Comparison of ENCODE assay signal across 8 cellular contexts in genomic region chr6:70413829-70414494, GRCh38. TPM values are rescaled to one million over a fixed set of nuclear protein-coding genes. Genes with fewer than 3 reads are reported as not detected.
DNase-seq lines count a peak whose midpoint lies in the region; ATAC-seq and TF ChIP-seq lines count a peak whose summit lies in the region.

No MANE protein-coding gene starts in this region.

- peaks cover 0 to 10% (median 0%) of the 10 kb centered on the region in 11 experiments; a peak in 7 of 22 replicates for H3K9me3 ChIP-seq in BLaER1 treated with 17β-estradiol and CSF1 and Interleukin-3, amounts not matched to agents 10 nM and 100 nM (replicated peaks in 1 of 11)
- H3K9me3 ChIP-seq in OCI-LY3 (ENCODE audit: insufficient read depth, low read length) (no peaks in the 10 kb centered on the region), spleen (no peaks in the 10 kb centered on the region)

- WGBS in spleen, 5 donors, result 0 to 1% (median 1%) methylated on average over 30 to 44 of the region's 44 CpGs

- intact Hi-C loops in MCF 10A (cut with micrococcal nuclease) (loop anchor here (1.0 to 5.0 kb wide), 3 partner anchors 15 to 273 kb away; no protein-coding TSS in a partner anchor), spleen (cut with DNase I; ENCODE audit: low total_unique reads) (no loop called here)

- H3K36me3 Mint-ChIP-seq in MCF 10A (ENCODE audit: insufficient read depth, unreplicated experiment), result peaks cover 2% of the 10 kb centered on the region

- no peaks in the 10 kb centered on the region for H3K27me3 Mint-ChIP-seq in MCF 10A (ENCODE audit: insufficient read depth, unreplicated experiment)

- peak overlapping the region; percentile 89 to 98 (median 93) for H3K9ac ChIP-seq in BLaER1 treated with 17β-estradiol and CSF1 and Interleukin-3, amounts not matched to agents 10 nM and 100 nM
- peak overlapping the region; percentile 80 for H3K9ac ChIP-seq in OCI-LY3 (ENCODE audit: low read length)

- H3K4me2 ChIP-seq in BLaER1 treated with 17β-estradiol and CSF1 and Interleukin-3, amounts not matched to agents 10 nM and 100 nM, result peak overlapping the region; percentile 68 to 88 (median 85)
- peak overlapping the region; percentile 70 for H3K4me2 ChIP-seq in OCI-LY3 (ENCODE audit: low read length)

- POLR2A ChIA-PET in MCF 10A (lab: Yijun Ruan, JAX), result interaction anchor here (0.6 to 5.3 kb wide), 14 partner anchors 12 to 1806 kb away, joined by 3 to 97 read pairs (median 11); partner anchors contain the start of gene SMAP1

- peak overlapping the region; percentile 81 to 99 (median 94) for H3K4me3 ChIP-seq in BLaER1 treated with 17β-estradiol and CSF1 and Interleukin-3, amounts not matched to agents 10 nM and 100 nM
- H3K4me3 ChIP-seq in OCI-LY3 (ENCODE audit: low read length) (peak overlapping the region; percentile 82), spleen (peak overlapping the region; percentile 83 to 95 (median 92))

- peak overlapping the region; percentile 92 for H2AFZ ChIP-seq in OCI-LY3 (ENCODE audit: low read depth, low read length)

- H3K4me1 ChIP-seq in BLaER1 treated with 17β-estradiol and CSF1 and Interleukin-3, amounts not matched to agents 10 nM and 100 nM, result peaks cover 11 to 56% (median 26%) of the 10 kb centered on the region in 10 experiments
- H3K4me1 ChIP-seq in OCI-LY3 (ENCODE audit: low read length) (peaks cover 12% of the 10 kb centered on the region), spleen (peaks cover 10 to 36% (median 19%) of the 10 kb centered on the region in 6 donors)

- H3K36me3 ChIP-seq in BLaER1 treated with 17β-estradiol and CSF1 and Interleukin-3, amounts not matched to agents 10 nM and 100 nM, result peaks cover 19 to 29% (median 25%) of the 10 kb centered on the region in 11 experiments
- H3K36me3 ChIP-seq in OCI-LY3 (replicated peaks; ENCODE audit: low read depth, low read length), result peaks cover 14% of the 10 kb centered on the region
- H3K36me3 ChIP-seq in spleen, result peaks cover 0 to 9% (median 0%) of the 10 kb centered on the region in 6 donors

- peak; percentile 10 for ATAC-seq in GM18519 (IDR thresholded peaks at IDR 0.05; ENCODE audit: low FRiP score, unreplicated experiment)
- peak; percentile 27 for ATAC-seq in HG03064 (IDR thresholded peaks at IDR 0.05; ENCODE audit: low read depth, unreplicated experiment)

- CTCF ChIA-PET in MCF 10A (lab: Yijun Ruan, JAX), result interaction anchor here (0.7 to 3.2 kb wide), 11 partner anchors 15 to 253 kb away, joined by 3 to 29 read pairs (median 5); no protein-coding TSS in a partner anchor

- peak overlapping the region; percentile 75 for H3K27ac Mint-ChIP-seq in MCF 10A (ENCODE audit: low read depth, unreplicated experiment)

- peaks cover 0 to 23% (median 0%) of the 10 kb centered on the region in 11 experiments; a peak in 5 of 22 replicates for H4K20me1 ChIP-seq in BLaER1 treated with 17β-estradiol and CSF1 and Interleukin-3, amounts not matched to agents 10 nM and 100 nM
- 0 out of 2 replicates have a peak, but pooled peaks cover 10% of the 10 kb centered on the region for H4K20me1 ChIP-seq in OCI-LY3 (ENCODE audit: insufficient read depth, low read length)

- H3K4me3 Mint-ChIP-seq in MCF 10A (ENCODE audit: unreplicated experiment), result peak overlapping the region; percentile 92

- H3K9me3 Mint-ChIP-seq in MCF 10A (ENCODE audit: unreplicated experiment), result no peaks in the 10 kb centered on the region

- peaks cover 57% of the 10 kb centered on the region for H3K79me2 ChIP-seq in OCI-LY3 (ENCODE audit: low read length)

- TF ChIP-seq POLR2A in spleen (IDR thresholded peaks at IDR 0.05), result no peak

- no peaks in the 10 kb centered on the region for H3K27me3 ChIP-seq in BLaER1 treated with 17β-estradiol and CSF1 and Interleukin-3, amounts not matched to agents 10 nM and 100 nM
- no peaks in the 10 kb centered on the region for H3K27me3 ChIP-seq in OCI-LY3 (ENCODE audit: low read depth, low read length)
- no peaks in the 10 kb centered on the region for H3K27me3 ChIP-seq in spleen (replicated peaks in 1 of 7)

- peak overlapping the region; percentile 85 to 99 (median 91) for H3K27ac ChIP-seq in BLaER1 treated with 17β-estradiol and CSF1 and Interleukin-3, amounts not matched to agents 10 nM and 100 nM
- peak overlapping the region; percentile 48 for H3K27ac ChIP-seq in OCI-LY3 (ENCODE audit: low read length)
- peak overlapping the region; percentile 22 to 91 (median 86) for H3K27ac ChIP-seq in spleen

- BruUV-seq in MCF 10A (replicated peaks; lab: Mats Ljungman, UMichigan), result no TSS peak

- no peaks in the 10 kb centered on the region for H3K4me1 Mint-ChIP-seq in MCF 10A (ENCODE audit: insufficient read depth, unreplicated experiment)

- no peak for TF ChIP-seq CTCF in OCI-LY3 (IDR thresholded peaks at IDR 0.05; ENCODE audit: low read depth, low read length)
- TF ChIP-seq CTCF in MCF 10A (IDR thresholded peaks at IDR 0.05; ENCODE audit: unreplicated experiment), result no peak
- no peak for TF ChIP-seq CTCF in spleen (IDR thresholded peaks at IDR 0.05 in 8 of 11, conservative IDR thresholded peaks at IDR 0.05 in 3 of 11)

- peak; percentile 22 for DNase-seq in MCF 10A (ENCODE audit: unreplicated experiment)
- peak; percentile 53 for DNase-seq in islet precursor cell
- DNase-seq in spleen, result no peak
- no peak for DNase-seq in NCI-H187 treated with DMSO at 0.1 percent for 48 hours (lab: John Stamatoyannopoulos, UW)

RNA-seq across cellular contexts. Expression of gene FAM135A, which starts 0.7 kb away (rescaled TPM):
- 20.4 and 22.0 TPM in 2 replicates for total RNA-seq in MCF 10A (2022)
- total RNA-seq in spleen, result 10 to 100 TPM; 14.8 to 33.0 (median 19.4) TPM
- 10 to 100 TPM in 1 of 3 donors, 1 to 10 TPM in 2; 7.6 to 10.2 (median 7.7) TPM for polyA plus RNA-seq in spleen

Comparison
In these comparisons a context has a peak if more than half of its experiments do, and no peak if none do; other contexts are left out.
1. DNase-seq: peak in MCF 10A (single experiment) and islet precursor cell (single experiment); none in spleen (single experiment) and NCI-H187 treated with DMSO at 0.1 percent for 48 hours (single experiment).
2. Peak in every context shown above with its lines, with median percentiles within 50 percentile points of each other: H3K27ac ChIP-seq and H3K4me3 ChIP-seq.